ENCODE assay signal across 10 cellular contexts in the genomic region with DNA sequence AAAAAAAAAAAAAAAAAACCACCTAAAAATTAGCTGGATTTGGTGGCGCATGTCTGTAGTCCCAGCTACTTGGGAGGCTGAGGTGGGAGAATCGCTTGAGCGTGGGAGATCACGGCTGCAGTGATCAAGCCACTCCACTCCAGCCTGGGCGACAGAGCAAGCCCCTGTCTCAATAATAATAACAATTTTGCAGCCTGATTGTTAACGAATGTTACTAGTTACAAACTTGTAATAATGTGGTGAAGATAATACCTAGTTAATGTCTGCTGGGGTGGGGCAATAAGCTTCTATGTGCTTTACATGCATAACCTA. TPM values are rescaled to one million over a fixed set of nuclear protein-coding genes. Genes with fewer than 3 reads are reported as not detected.
A peak's percentile ranks its signal among the peaks of the same experiment; 100 is the strongest.
DNase-seq lines count a peak whose midpoint lies in the region; ATAC-seq and TF ChIP-seq lines count a peak whose summit lies in the region.
"Had no signal": no experiment of that assay in that cellular context is flagged by ENCODE, and none has a peak within 500 bp of the region (broad histone marks: within the 10 kb centered on the region; RNA-seq: fewer than 3 reads in every experiment).

No MANE protein-coding gene starts in this region.

- H3K27me3 Mint-ChIP-seq in Caco-2 (ENCODE audit: insufficient read depth, unreplicated experiment) = no peaks in the 10 kb centered on the region
- no peaks in the 10 kb centered on the region for H3K27me3 Mint-ChIP-seq in activated T-helper 17 cell treated with anti-CD3 and anti-CD28 coated beads, Interleukin-2, amount 50 U/mL, for 72 hours
- H3K27me3 Mint-ChIP-seq in naive B cell = no peaks in the 10 kb centered on the region
- H3K27me3 Mint-ChIP-seq: activated T-cell treated with anti-CD3 and anti-CD28 coated beads, Interleukin-2, amount 50 U/mL, for 24 hours had no signal

- POLR2A ChIA-PET in Caco-2 (lab: Charles Lee) (no interaction called here), HEK293 (lab: Yijun Ruan, JAX) (interaction anchor here (0.6 to 2.9 kb wide), 5 partner anchors 9 to 1240 kb away, joined by 5 to 30 read pairs (median 14); partner anchors contain the start of genes KLLN and PTEN)

- DNase-seq in Caco-2 (no peak), naive B cell (no peak), T-helper 9 cell (no peak), coronary artery (ENCODE audit: low spot score) (no peak), EL (no peak), AG08396 (ENCODE audit: low spot score) (no peak)

- BruUV-seq in Caco-2 (replicated peaks; lab: Mats Ljungman, UMichigan) = no TSS peak

- H3K4me3 ChIP-seq in Caco-2 (ENCODE audit: low read depth, low read length) (peak overlapping the region; percentile 66), HEK293 (ENCODE audit: low read depth, low read length) (no peak overlapping the region), coronary artery (no peak overlapping the region)

- TF ChIP-seq CTCF in Caco-2 (IDR thresholded peaks at IDR 0.05; ENCODE audit: insufficient read depth in 1 of 2, low read depth in 1 of 2, low read length in 1 of 2, severe bottlenecking in 1 of 2, unreplicated experiment in 1 of 2) (no peak), HEK293 (tag by site-specific recombination; IDR thresholded peaks at IDR 0.05) (no peak), coronary artery (IDR thresholded peaks at IDR 0.05) (no peak)

- H3K4me1 Mint-ChIP-seq in Caco-2 (ENCODE audit: low read depth, unreplicated experiment) (peaks cover 17% of the 10 kb centered on the region), naive B cell (peaks cover 30 to 39% (median 36%) of the 10 kb centered on the region in 3 donors)
- peaks cover 19% of the 10 kb centered on the region for H3K4me1 Mint-ChIP-seq in activated T-helper 17 cell treated with anti-CD3 and anti-CD28 coated beads, Interleukin-2, amount 50 U/mL, for 72 hours

- H3K36me3 Mint-ChIP-seq in Caco-2 (ENCODE audit: insufficient read depth, unreplicated experiment) (peaks cover 5% of the 10 kb centered on the region), naive B cell (no peaks in the 10 kb centered on the region)
- peaks cover 15% of the 10 kb centered on the region for H3K36me3 Mint-ChIP-seq in activated T-helper 17 cell treated with anti-CD3 and anti-CD28 coated beads, Interleukin-2, amount 50 U/mL, for 72 hours (ENCODE audit: low read depth)

- no peak for ATAC-seq in activated T-helper 17 cell treated with anti-CD3 and anti-CD28 coated beads, Interleukin-2, amount 50 U/mL, for 72 hours (replicated peaks)
- ATAC-seq in naive B cell (ENCODE audit: low read depth in 2 of 2) = no peak

- CTCF ChIA-PET in Caco-2 (lab: Charles Lee) (interaction anchor here (2.1 kb wide), 1 partner anchor 295 kb away, joined by 4 read pairs; no protein-coding TSS in a partner anchor), HEK293 (lab: Yijun Ruan, JAX) (interaction anchor here (0.6 to 1.2 kb wide), 5 partner anchors 11 to 992 kb away, joined by 3 to 6 read pairs (median 4); no protein-coding TSS in a partner anchor)

- H3K9me3 ChIP-seq in Caco-2 (no peaks in the 10 kb centered on the region), HEK293 (ENCODE audit: control insufficient read depth, insufficient read depth, low read depth, low read length) (no peaks in the 10 kb centered on the region)
- H3K9me3 ChIP-seq: tibial artery had no signal

- H3K9me3 Mint-ChIP-seq in Caco-2 (ENCODE audit: unreplicated experiment) (no peaks in the 10 kb centered on the region), naive B cell (no peaks in the 10 kb centered on the region)
- no peaks in the 10 kb centered on the region for H3K9me3 Mint-ChIP-seq in activated T-helper 17 cell treated with anti-CD3 and anti-CD28 coated beads, Interleukin-2, amount 50 U/mL, for 72 hours
- H3K9me3 Mint-ChIP-seq: activated T-cell treated with anti-CD3 and anti-CD28 coated beads, Interleukin-2, amount 50 U/mL, for 24 hours had no signal

- H3K36me3 ChIP-seq in Caco-2 (ENCODE audit: control insufficient read depth, insufficient read depth, low read length) (no peaks in the 10 kb centered on the region), HEK293 (ENCODE audit: control insufficient read depth in 2 of 2, insufficient read depth in 1 of 2, low read length in 2 of 2) (peaks cover 2 to 3% of the 10 kb centered on the region in 2 experiments; a peak in 2 of 3 replicates)
- H3K36me3 ChIP-seq: tibial artery had no signal

- no peaks in the 10 kb centered on the region for H3K27me3 ChIP-seq in Caco-2 (replicated peaks; ENCODE audit: control insufficient read depth, insufficient read depth, low read length)
- H3K27me3 ChIP-seq: tibial artery had no signal

- intact Hi-C loops in Caco-2 (cut with micrococcal nuclease; ENCODE audit: unreplicated experiment) = loop anchor here (2.0 kb wide), 1 partner anchor 44 kb away; the partner anchor contains the start of genes KLLN and PTEN

- H3K4me1 ChIP-seq in Caco-2 = peaks cover 24% of the 10 kb centered on the region
- peaks cover 13% of the 10 kb centered on the region; the same call in 1 of the 2 replicates for H3K4me1 ChIP-seq in HEK293 (ENCODE audit: control insufficient read depth, insufficient read depth, low read length)

- H3K27ac ChIP-seq in HEK293 (ENCODE audit: extremely low read depth, low read depth, low read length) (no peak overlapping the region; the same call in 1 of the 2 replicates), coronary artery (no peak overlapping the region)

- H3K27ac Mint-ChIP-seq in Caco-2 (ENCODE audit: unreplicated experiment) = no peak overlapping the region
- H3K27ac Mint-ChIP-seq in activated T-helper 17 cell treated with anti-CD3 and anti-CD28 coated beads, Interleukin-2, amount 50 U/mL, for 72 hours = no peak overlapping the region
- H3K27ac Mint-ChIP-seq in naive B cell = peak overlapping the region in 4 of 6 donors; percentile 5 to 99 (median 98)

- peak overlapping the region; percentile 99 for H3K4me3 Mint-ChIP-seq in Caco-2 (ENCODE audit: unreplicated experiment)
- peak overlapping the region; percentile 89 for H3K4me3 Mint-ChIP-seq in activated T-helper 17 cell treated with anti-CD3 and anti-CD28 coated beads, Interleukin-2, amount 50 U/mL, for 72 hours
- peak overlapping the region in 5 of 8 donors; percentile 29 to 99 (median 94) for H3K4me3 Mint-ChIP-seq in naive B cell

TF ChIP-seq in HEK293, 187 proteins besides CTCF, POLR2A, EP300 and RAD21:
- TF ChIP-seq, protein P1, sequence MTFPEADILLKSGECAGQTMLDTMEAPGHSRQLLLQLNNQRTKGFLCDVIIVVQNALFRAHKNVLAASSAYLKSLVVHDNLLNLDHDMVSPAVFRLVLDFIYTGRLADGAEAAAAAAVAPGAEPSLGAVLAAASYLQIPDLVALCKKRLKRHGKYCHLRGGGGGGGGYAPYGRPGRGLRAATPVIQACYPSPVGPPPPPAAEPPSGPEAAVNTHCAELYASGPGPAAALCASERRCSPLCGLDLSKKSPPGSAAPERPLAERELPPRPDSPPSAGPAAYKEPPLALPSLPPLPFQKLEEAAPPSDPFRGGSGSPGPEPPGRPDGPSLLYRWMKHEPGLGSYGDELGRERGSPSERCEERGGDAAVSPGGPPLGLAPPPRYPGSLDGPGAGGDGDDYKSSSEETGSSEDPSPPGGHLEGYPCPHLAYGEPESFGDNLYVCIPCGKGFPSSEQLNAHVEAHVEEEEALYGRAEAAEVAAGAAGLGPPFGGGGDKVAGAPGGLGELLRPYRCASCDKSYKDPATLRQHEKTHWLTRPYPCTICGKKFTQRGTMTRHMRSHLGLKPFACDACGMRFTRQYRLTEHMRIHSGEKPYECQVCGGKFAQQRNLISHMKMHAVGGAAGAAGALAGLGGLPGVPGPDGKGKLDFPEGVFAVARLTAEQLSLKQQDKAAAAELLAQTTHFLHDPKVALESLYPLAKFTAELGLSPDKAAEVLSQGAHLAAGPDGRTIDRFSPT (tag by site-specific recombination; IDR thresholded peaks at IDR 0.05) = no peak
- TF ChIP-seq, protein P2, sequence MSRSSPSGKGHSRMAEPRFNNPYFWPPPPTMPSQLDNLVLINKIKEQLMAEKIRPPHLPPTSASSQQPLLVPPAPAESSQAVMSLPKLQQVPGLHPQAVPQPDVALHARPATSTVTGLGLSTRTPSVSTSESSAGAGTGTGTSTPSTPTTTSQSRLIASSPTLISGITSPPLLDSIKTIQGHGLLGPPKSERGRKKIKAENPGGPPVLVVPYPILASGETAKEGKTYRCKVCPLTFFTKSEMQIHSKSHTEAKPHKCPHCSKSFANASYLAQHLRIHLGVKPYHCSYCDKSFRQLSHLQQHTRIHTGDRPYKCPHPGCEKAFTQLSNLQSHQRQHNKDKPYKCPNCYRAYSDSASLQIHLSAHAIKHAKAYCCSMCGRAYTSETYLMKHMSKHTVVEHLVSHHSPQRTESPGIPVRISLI (tag by site-specific recombination; IDR thresholded peaks at IDR 0.05) = peak; percentile 75; the same call in 1 of the 2 replicates

RNA-seq across cellular contexts. Expression of gene ATAD1, which starts 1.2 kb away (rescaled TPM):
- 48.8 and 51.6 TPM in 2 replicates for total RNA-seq in Caco-2 (2022)
- 10 to 100 TPM; 31.2 to 45.9 TPM for total RNA-seq in activated T-helper 17 cell treated with anti-CD3 and anti-CD28 coated beads, Interleukin-2, amount 50 U/mL, for 72 hours
- polyA plus RNA-seq in naive B cell (ENCODE audit: low read depth in 6 of 6) = 10 to 100 TPM; 21.1 to 32.2 (median 30.4) TPM

RNA-seq across cellular contexts. Expression of gene KLLN, which starts 44.1 kb away (rescaled TPM):
- 1.0 and 1.2 TPM in 2 replicates for total RNA-seq in Caco-2 (2022)
- under 1 TPM; 0.45 to 0.78 TPM for total RNA-seq in activated T-helper 17 cell treated with anti-CD3 and anti-CD28 coated beads, Interleukin-2, amount 50 U/mL, for 72 hours
- polyA plus RNA-seq in naive B cell (ENCODE audit: low read depth in 6 of 6) = under 1 TPM in 5 of 6 donors, not detected in 1; 0.09 to 0.55 (median 0.22) TPM

RNA-seq across cellular contexts. Expression of gene PTEN, which starts 44.2 kb away (rescaled TPM):
- 56.3 and 57.1 TPM in 2 replicates for total RNA-seq in Caco-2 (2022)
- 10 to 100 TPM; 64.2 to 65.8 TPM for total RNA-seq in activated T-helper 17 cell treated with anti-CD3 and anti-CD28 coated beads, Interleukin-2, amount 50 U/mL, for 72 hours
- 10 to 100 TPM; 34.1 to 53.4 (median 46.7) TPM for polyA plus RNA-seq in naive B cell (ENCODE audit: low read depth in 6 of 6)

Comparison
In these comparisons a context has a peak if more than half of its experiments do, and no peak if none do; other contexts are left out.
1. H3K27ac Mint-ChIP-seq: peak in naive B cell (4 of 6); none in Caco-2 (single experiment) and activated T-helper 17 cell treated with anti-CD3 and anti-CD28 coated beads, Interleukin-2, amount 50 U/mL, for 72 hours (single experiment).
2. Peak in every context shown above with its lines, with median percentiles within 50 percentile points of each other: H3K4me3 Mint-ChIP-seq.